23 cellular contexts compared by ENCODE assay signal in genomic region chr2:10966056-10966455, GRCh38. TPM values are rescaled to one million over a fixed set of nuclear protein-coding genes. Genes with fewer than 3 reads are reported as not detected.
DNase-seq lines count a peak whose midpoint lies in the region; ATAC-seq, FAIRE-seq and TF ChIP-seq lines count a peak whose summit lies in the region.
"Had no signal": no experiment of that assay in that cellular context is flagged by ENCODE, and none has a peak within 500 bp of the region (broad histone marks: within the 10 kb centered on the region; RNA-seq: fewer than 3 reads in every experiment).

No MANE protein-coding gene starts in this region.

- H2AK5ac ChIP-seq in IMR-90 (ENCODE audit: low read depth, low read length) (peak overlapping the region; percentile 90; the same call in 1 of the 2 replicates), neuronal stem cell (ENCODE audit: low read depth, low read length) (no peak overlapping the region)

- H2BK12ac ChIP-seq in neuronal stem cell (ENCODE audit: low read length), result no peak overlapping the region

- H4K8ac ChIP-seq in IMR-90 (ENCODE audit: low read depth in 2 of 2, low read length in 2 of 2) (no peak overlapping the region), neuronal stem cell (ENCODE audit: low read depth, low read length) (no peak overlapping the region)

- H3K18ac ChIP-seq in IMR-90 (ENCODE audit: low read depth, low read length), result no peak overlapping the region
- H3K18ac ChIP-seq in neuronal stem cell (ENCODE audit: low read length), result peak overlapping the region; percentile 46

- CTCF ChIA-PET in IMR-90 (lab: Yijun Ruan, JAX), result no interaction called here

- H2AFZ ChIP-seq in IMR-90 (replicated peaks; ENCODE audit: low read length, poor library complexity), result no peak overlapping the region
- H2AFZ ChIP-seq in neuronal stem cell (ENCODE audit: low read length), result no peak overlapping the region

- dilution Hi-C loops in IMR-90 (cut with HindIII; ENCODE audit: low sequenced_read_pairs, unreplicated experiment), result no loop called here

- H2BK5ac ChIP-seq in IMR-90 (ENCODE audit: low read depth, low read length, poor library complexity, severe bottlenecking) (no peak overlapping the region), neuronal stem cell (ENCODE audit: low read length) (no peak overlapping the region)

- H2AK9ac ChIP-seq in IMR-90 (replicated peaks; ENCODE audit: low read depth, low read length, poor library complexity), result no peak overlapping the region

- peaks cover 4% of the 10 kb centered on the region for H3K4me1 Mint-ChIP-seq in chondrocyte (ENCODE audit: low read depth)
- H3K4me1 Mint-ChIP-seq: CD4-positive, alpha-beta memory T cell had no signal

- intact Hi-C loops in IMR-90 (cut with micrococcal nuclease), result no loop called here

- H4K20me1 ChIP-seq in IMR-90 (ENCODE audit: insufficient read depth, low read length), result no peaks in the 10 kb centered on the region

- H3K27me3 ChIP-seq in IMR-90 (ENCODE audit: control insufficient read depth, insufficient read depth, low read length) (no peaks in the 10 kb centered on the region), neuronal stem cell (ENCODE audit: control insufficient read depth in 3 of 3, insufficient read depth in 3 of 3, low read depth in 1 of 3, low read length in 3 of 3) (no peaks in the 10 kb centered on the region)

- WGBS in IMR-90 (ENCODE audit: extremely low coverage in 2 of 2, insufficient read length in 1 of 2), 2 experiments, result 100% methylated on average over 3 of the region's 7 CpGs; no CpG with 5 or more reads in 1 of the 2 experiments
- WGBS in neuronal stem cell (ENCODE audit: extremely low coverage in 2 of 2, insufficient read length in 2 of 2, insufficient replicate concordance in 1 of 2), 2 donors, result no CpG with 5 or more reads among the region's 7 CpGs

- H3K9ac ChIP-seq in IMR-90 (ENCODE audit: low read depth, low read length) (no peak overlapping the region), neuronal stem cell (ENCODE audit: low read depth, low read length, poor library complexity) (no peak overlapping the region)

- no peak for TF ChIP-seq POLR2A in IMR-90 (IDR thresholded peaks at IDR 0.05; ENCODE audit: low read depth, low read length)

- H3K4me2 ChIP-seq in IMR-90 (ENCODE audit: low read depth, low read length), result no peak overlapping the region
- H3K4me2 ChIP-seq in neuronal stem cell (ENCODE audit: insufficient read depth, low read length, poor library complexity, severe bottlenecking), result no peak overlapping the region

- H3K4me1 ChIP-seq in IMR-90 (ENCODE audit: control insufficient read depth, insufficient read depth, low read length), result peaks cover 17% of the 10 kb centered on the region
- peaks cover 3 to 6% of the 10 kb centered on the region in 2 donors for H3K4me1 ChIP-seq in neuronal stem cell (ENCODE audit: control insufficient read depth in 2 of 2, insufficient read depth in 1 of 2, low read depth in 1 of 2, low read length in 2 of 2)
- H3K4me1 ChIP-seq: HAP-1 had no signal

- H3K14ac ChIP-seq in IMR-90 (replicated peaks; ENCODE audit: low read depth, low read length) (no peak overlapping the region), neuronal stem cell (ENCODE audit: low read length) (peak overlapping the region; percentile 65)

- POLR2A ChIA-PET in IMR-90 (lab: Charles Lee; ENCODE audit: unreplicated experiment), result no interaction called here

- FAIRE-seq in HTR-8/SVneo (lab: Jason Lieb, UNC), result peak; percentile 23
- FAIRE-seq: GM12891, GM18507, H54 had no signal

- H4K91ac ChIP-seq in IMR-90 (ENCODE audit: insufficient read depth, low read depth, low read length), result peak overlapping the region; percentile 46; the same call in 1 of the 2 replicates
- H4K91ac ChIP-seq in neuronal stem cell (ENCODE audit: low read depth, low read length, poor library complexity), result no peak overlapping the region

- H3K23ac ChIP-seq in IMR-90 (ENCODE audit: low read depth, low read length) (no peak overlapping the region), neuronal stem cell (ENCODE audit: low read depth, low read length, poor library complexity) (no peak overlapping the region)

- H2BK20ac ChIP-seq in IMR-90 (ENCODE audit: low read depth, low read length), result no peak overlapping the region

- H3K4ac ChIP-seq in IMR-90 (ENCODE audit: low read depth, low read length) (0 out of 2 replicates have a peak overlapping the region, but pooled peaks have one; percentile 39), neuronal stem cell (ENCODE audit: low read length) (no peak overlapping the region)

- H3K56ac ChIP-seq in IMR-90 (ENCODE audit: extremely low read depth, insufficient read depth, low read length), result no peak overlapping the region

- no peak for TF ChIP-seq CTCF in IMR-90 (conservative IDR thresholded peaks at IDR 0.05; ENCODE audit: low read depth, low read length)
- no peak for TF ChIP-seq CTCF in chondrocyte (IDR thresholded peaks at IDR 0.05)

- peaks cover 15% of the 10 kb centered on the region for H3K27me3 Mint-ChIP-seq in chondrocyte (ENCODE audit: low read depth)

- H3K9me3 ChIP-seq in IMR-90 (ENCODE audit: control insufficient read depth, insufficient read depth, low read length), result no peaks in the 10 kb centered on the region
- H3K9me3 ChIP-seq in neuronal stem cell (replicated peaks in 1 of 2; ENCODE audit: control insufficient read depth in 2 of 2, insufficient read depth in 1 of 2, low read depth in 1 of 2, low read length in 2 of 2), result no peaks in the 10 kb centered on the region
- H3K9me3 ChIP-seq: HAP-1 had no signal

- H3K79me1 ChIP-seq in IMR-90 (ENCODE audit: low read depth in 1 of 2, low read length in 2 of 2) (no peaks in the 10 kb centered on the region), neuronal stem cell (ENCODE audit: low read depth, low read length) (no peaks in the 10 kb centered on the region)

- H2BK15ac ChIP-seq in IMR-90 (ENCODE audit: low read depth, low read length) (no peak overlapping the region), neuronal stem cell (ENCODE audit: low read length) (peak overlapping the region; percentile 50)

- H3K4me3 Mint-ChIP-seq in chondrocyte (ENCODE audit: unreplicated experiment), result no peak overlapping the region
- H3K4me3 Mint-ChIP-seq: CD4-positive, alpha-beta memory T cell; HFFc6 had no signal

- H3K9me1 ChIP-seq in IMR-90 (ENCODE audit: insufficient read depth, low read length), result peaks cover 25% of the 10 kb centered on the region; the same call in 1 of the 2 replicates

- H3K36me3 Mint-ChIP-seq in chondrocyte (ENCODE audit: low read depth), result no peaks in the 10 kb centered on the region
- H3K36me3 Mint-ChIP-seq: CD4-positive, alpha-beta memory T cell had no signal

- TF ChIP-seq RAD21 in IMR-90 (IDR thresholded peaks at IDR 0.05; ENCODE audit: low read length), result no peak

- H3K27ac ChIP-seq in IMR-90 (ENCODE audit: insufficient read depth, low read length) (no peak overlapping the region), neuronal stem cell (replicated peaks; ENCODE audit: low read length) (no peak overlapping the region)

- H4K5ac ChIP-seq in IMR-90 (ENCODE audit: low read depth, low read length), result no peak overlapping the region

- DNase-seq in HTR-8/SVneo (ENCODE audit: insufficient read length, low spot score) (no peak), IMR-90 (no peak), chondrocyte (ENCODE audit: low spot score) (peak; percentile 59), neuronal stem cell (ENCODE audit: low spot score) (no peak), NCI-H2196 (lab: John Stamatoyannopoulos, UW; ENCODE audit: unreplicated experiment) (no peak), NCI-H1092 treated with DMSO at 0.1 percent for 48 hours (lab: John Stamatoyannopoulos, UW) (no peak)
- no peak for DNase-seq in effector CD4-positive, alpha-beta T cell
- DNase-seq: C1 segment of cervical spinal cord; Calu3; CD4-positive, alpha-beta memory T cell; COR-L47; DMS53; DMS79 treated with DMSO at 0.1 percent for 48 hours; GF-D8; GOT3; HFFc6 had no signal

- H3K9me3 Mint-ChIP-seq in chondrocyte (ENCODE audit: low read depth), result no peaks in the 10 kb centered on the region
- H3K9me3 Mint-ChIP-seq: HFFc6 had no signal

- no peak overlapping the region for H3K4me3 ChIP-seq in IMR-90 (ENCODE audit: insufficient read depth, low read depth, low read length)
- H3K4me3 ChIP-seq in neuronal stem cell (ENCODE audit: low read length in 2 of 2), result no peak overlapping the region
- H3K4me3 ChIP-seq: HAP-1 had no signal

- no peaks in the 10 kb centered on the region for H3K36me3 ChIP-seq in IMR-90 (ENCODE audit: control insufficient read depth, insufficient read depth, low read length)
- H3K36me3 ChIP-seq in neuronal stem cell (replicated peaks in 1 of 2; ENCODE audit: control insufficient read depth in 2 of 2, insufficient read depth in 2 of 2, low read length in 2 of 2), result no peaks in the 10 kb centered on the region
- H3K36me3 ChIP-seq: HAP-1 had no signal

- in situ Hi-C loops in IMR-90 (cut with MboI; ENCODE audit: low sequenced_read_pairs), result no loop called here

- ATAC-seq in IMR-90 (ENCODE audit: low read depth) (no peak), GM18861 (IDR thresholded peaks at IDR 0.05; ENCODE audit: unreplicated experiment) (no peak)

- H2BK120ac ChIP-seq in IMR-90 (ENCODE audit: low read depth, low read length) (peak overlapping the region; percentile 95; the same call in 1 of the 2 replicates), neuronal stem cell (ENCODE audit: low read depth, low read length) (no peak overlapping the region)

- no TSS peak for BruUV-seq in IMR-90 (replicated peaks; lab: Mats Ljungman, UMichigan)

- no peak overlapping the region for H3K27ac Mint-ChIP-seq in chondrocyte (ENCODE audit: unreplicated experiment)
- H3K27ac Mint-ChIP-seq: CD4-positive, alpha-beta memory T cell; HFFc6 had no signal

TF ChIP-seq in IMR-90, 13 proteins besides CTCF, POLR2A, EP300 and RAD21:
- TF ChIP-seq MAZ (IDR thresholded peaks at IDR 0.05; ENCODE audit: borderline replicate concordance, low read depth, low read length) (no peak), BHLHE40 (IDR thresholded peaks at IDR 0.05; ENCODE audit: low read depth, low read length) (no peak), SMC3 (IDR thresholded peaks at IDR 0.05; ENCODE audit: low read depth, low read length) (no peak), NFE2L2 (IDR thresholded peaks at IDR 0.05; ENCODE audit: low read depth, low read length) (no peak), FOS (IDR thresholded peaks at IDR 0.05; ENCODE audit: low read depth, low read length) (no peak), MXI1 (IDR thresholded peaks at IDR 0.05; ENCODE audit: borderline replicate concordance, low read depth, low read length) (no peak), CHD1 (IDR thresholded peaks at IDR 0.05; ENCODE audit: low read depth, low read length) (no peak)

RNA-seq across cellular contexts. Expression of gene KCNF1, which starts 54.3 kb away (rescaled TPM):
- total RNA-seq in IMR-90 (2012; rRNA removed) (0.54 and 0.56 TPM in 2 replicates), chondrocyte (not detected in 3 replicates)
- polyA plus RNA-seq in IMR-90 (2012; rRNA removed), result 1.4 TPM in 2 replicates
- 0.61 and 2.1 TPM in 2 replicates for polyA plus RNA-seq in IMR-90 (2012; cell fraction: cytosol; rRNA removed)
- 0.88 and 2.2 TPM in 2 replicates for polyA plus RNA-seq in IMR-90 (2012; cell fraction: nucleus; rRNA removed; ENCODE audit: low replicate concordance)
- polyA plus RNA-seq in neuronal stem cell (2013, experiment 1 of 2), result 0.14 TPM
- polyA plus RNA-seq in neuronal stem cell (2013, experiment 2 of 2), result 0.08 TPM
- total RNA-seq: Calu3; CD4-positive, alpha-beta memory T cell; Daoy had no signal
- polyA plus RNA-seq: BJ; CD4-positive, alpha-beta memory T cell had no signal
